In the genomic region with DNA sequence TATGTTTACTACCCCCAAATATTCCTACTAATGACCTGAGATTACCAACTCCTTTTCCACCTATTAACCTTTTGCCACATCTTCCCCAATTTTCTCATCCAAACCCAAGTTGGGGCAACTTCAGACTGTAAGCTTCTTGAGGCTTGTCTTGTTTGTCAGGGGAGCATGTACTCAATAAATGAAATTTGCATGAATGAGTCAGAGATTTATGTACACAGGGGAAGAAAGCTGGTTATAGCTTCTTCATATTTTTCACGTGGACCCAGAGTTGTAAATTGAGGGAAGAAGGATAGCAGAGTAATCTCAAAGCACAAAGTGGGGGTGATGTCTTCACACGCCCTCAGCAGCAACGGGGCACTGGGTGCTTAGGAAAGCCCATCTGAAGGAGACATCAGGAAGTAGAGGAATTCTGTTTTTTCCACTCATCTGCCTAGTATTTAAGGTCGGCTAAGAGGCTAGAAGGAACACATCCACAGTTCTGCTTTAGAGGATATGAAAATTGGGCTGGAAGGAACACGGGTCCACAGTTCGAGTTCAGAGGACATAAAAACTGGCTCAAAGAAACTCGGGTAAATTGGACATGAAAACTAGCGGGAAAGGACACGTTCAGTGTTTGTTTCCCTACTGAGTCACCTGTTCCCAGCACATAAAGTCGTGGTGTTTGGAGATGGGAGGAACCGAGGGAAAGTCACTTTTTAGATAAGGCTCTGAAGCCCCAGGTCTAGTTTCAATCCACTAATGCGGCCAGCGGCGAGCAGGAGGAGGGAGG, we compare ENCODE assay signal across 8 cellular contexts. TPM values are rescaled to one million over a fixed set of nuclear protein-coding genes. Genes with fewer than 3 reads are reported as not detected.
DNase-seq lines count a peak whose midpoint lies in the region; ATAC-seq and TF ChIP-seq lines count a peak whose summit lies in the region.

No MANE protein-coding gene starts in this region.

- peak in 2 of 3 donors; percentile 14 to 22 for DNase-seq in CD4-positive, CD25-positive, alpha-beta regulatory T cell
- DNase-seq in adrenal gland (no peak), GM10266 (ENCODE audit: extremely low spot score) (no peak), DMS 273 (lab: John Stamatoyannopoulos, UW; ENCODE audit: unreplicated experiment) (no peak), hypothalamus (lab: John Stamatoyannopoulos, UW) (no peak)

- H3K4me1 Mint-ChIP-seq in CD4-positive, CD25-positive, alpha-beta regulatory T cell = peaks cover 26 to 49% (median 31%) of the 10 kb centered on the region in 4 donors
- peaks cover 38% of the 10 kb centered on the region for H3K4me1 Mint-ChIP-seq in brain

- TF ChIP-seq POLR2A in adrenal gland (IDR thresholded peaks at IDR 0.05) = no peak

- peaks cover 26% of the 10 kb centered on the region for H3K4me1 ChIP-seq in CD4-positive, CD25-positive, alpha-beta regulatory T cell (ENCODE audit: control insufficient read depth, insufficient read depth, low read length, poor library complexity, severe bottlenecking)
- H3K4me1 ChIP-seq in muscle layer of colon (ENCODE audit: insufficient read depth, low read length) (no peaks in the 10 kb centered on the region), adrenal gland (replicated peaks in 1 of 2) (no peaks in the 10 kb centered on the region)

- TF ChIP-seq CTCF in brain (conservative IDR thresholded peaks at IDR 0.05) (no peak), adrenal gland (IDR thresholded peaks at IDR 0.05) (no peak), GM10266 (IDR thresholded peaks at IDR 0.05; ENCODE audit: control insufficient read depth, insufficient read depth, low read depth, missing control alignments) (no peak)

- H3K9ac ChIP-seq in muscle layer of colon (ENCODE audit: low read length) = no peak overlapping the region

- no peaks in the 10 kb centered on the region for H3K9me3 ChIP-seq in CD4-positive, CD25-positive, alpha-beta regulatory T cell (ENCODE audit: control insufficient read depth in 2 of 2, low read length in 2 of 2)
- H3K9me3 ChIP-seq in muscle layer of colon (ENCODE audit: low read length) (no peaks in the 10 kb centered on the region), adrenal gland (replicated peaks in 1 of 3) (no peaks in the 10 kb centered on the region)

- WGBS in adrenal gland, 4 donors = 10 to 26% (median 18%) methylated on average over 11 to 14 of the region's 14 CpGs

- H3K27ac Mint-ChIP-seq in CD4-positive, CD25-positive, alpha-beta regulatory T cell = peak overlapping the region; percentile 92 to 94 (median 92)
- peak overlapping the region in 1 of 5 experiments; percentile 82 for H3K27ac Mint-ChIP-seq in brain

- H3K9me3 Mint-ChIP-seq in CD4-positive, CD25-positive, alpha-beta regulatory T cell = no peaks in the 10 kb centered on the region
- no peaks in the 10 kb centered on the region for H3K9me3 Mint-ChIP-seq in brain

- peaks cover 21% of the 10 kb centered on the region for H3K36me3 Mint-ChIP-seq in CD4-positive, CD25-positive, alpha-beta regulatory T cell
- peaks cover 16% of the 10 kb centered on the region for H3K36me3 Mint-ChIP-seq in brain

- intact Hi-C loops in adrenal gland (cut with DNase I) = no loop called here

- no peak for ATAC-seq in CD4-positive, CD25-positive, alpha-beta regulatory T cell (ENCODE audit: low read depth in 2 of 2)
- ATAC-seq in HG03045 (IDR thresholded peaks at IDR 0.05; ENCODE audit: unreplicated experiment) = peak; percentile 4

- peak overlapping the region; percentile 67 for H3K27ac ChIP-seq in CD4-positive, CD25-positive, alpha-beta regulatory T cell (ENCODE audit: insufficient read depth, low read length, poor library complexity, severe bottlenecking)
- H3K27ac ChIP-seq in muscle layer of colon (ENCODE audit: low read depth, low read length) (no peak overlapping the region), adrenal gland (peak overlapping the region in 2 of 5 donors; percentile 8 to 56)

- no peaks in the 10 kb centered on the region for H3K27me3 ChIP-seq in CD4-positive, CD25-positive, alpha-beta regulatory T cell (ENCODE audit: control insufficient read depth, insufficient read depth, low read length)
- H3K27me3 ChIP-seq in muscle layer of colon (ENCODE audit: control insufficient read depth in 1 of 2, insufficient read depth in 2 of 2, low read length in 2 of 2) (no peaks in the 10 kb centered on the region), adrenal gland (no peaks in the 10 kb centered on the region)

- peak overlapping the region; percentile 92 to 97 (median 96) for H3K4me3 Mint-ChIP-seq in CD4-positive, CD25-positive, alpha-beta regulatory T cell
- H3K4me3 Mint-ChIP-seq in brain = peak overlapping the region; percentile 70 to 91 (median 82)

- peak overlapping the region; percentile 74 for H3K4me3 ChIP-seq in CD4-positive, CD25-positive, alpha-beta regulatory T cell (ENCODE audit: low read depth, low read length)
- H3K4me3 ChIP-seq in muscle layer of colon (ENCODE audit: low read depth in 1 of 2, low read length in 2 of 2) (peak overlapping the region; percentile 11 to 43), adrenal gland (peak overlapping the region in 2 of 4 donors; percentile 21 to 51)

- H3K27me3 Mint-ChIP-seq in CD4-positive, CD25-positive, alpha-beta regulatory T cell = no peaks in the 10 kb centered on the region
- peaks cover 4% of the 10 kb centered on the region for H3K27me3 Mint-ChIP-seq in brain

- H3K36me3 ChIP-seq in CD4-positive, CD25-positive, alpha-beta regulatory T cell (ENCODE audit: control insufficient read depth, insufficient read depth, low read length) = peaks cover 1% of the 10 kb centered on the region
- no peaks in the 10 kb centered on the region for H3K36me3 ChIP-seq in muscle layer of colon (ENCODE audit: insufficient read depth, low read length)
- H3K36me3 ChIP-seq in adrenal gland (replicated peaks in 1 of 2) = no peaks in the 10 kb centered on the region

RNA-seq across cellular contexts. Expression of a gene that starts 0.7 kb away (rescaled TPM):
- total RNA-seq in CD4-positive, CD25-positive, alpha-beta regulatory T cell = 74.3 TPM
- polyA plus RNA-seq in CD4-positive, CD25-positive, alpha-beta regulatory T cell = 10 to 100 TPM; 34.9 to 69.5 (median 44.0) TPM
- polyA plus RNA-seq in brain (ENCODE audit: insufficient read depth, low read depth, low replicate concordance) (3.0 TPM), adrenal gland (1 to 10 TPM; 2.5 to 6.7 (median 4.6) TPM)
- total RNA-seq in adrenal gland = 10 to 100 TPM in 4 of 8 donors, 1 to 10 TPM in 4; 3.3 to 21.6 (median 11.0) TPM

RNA-seq across cellular contexts. Expression of a gene that starts 52.9 kb away (rescaled TPM):
- 47.5 TPM for total RNA-seq in CD4-positive, CD25-positive, alpha-beta regulatory T cell
- 10 to 100 TPM; 16.6 to 25.3 (median 19.3) TPM for polyA plus RNA-seq in CD4-positive, CD25-positive, alpha-beta regulatory T cell
- polyA plus RNA-seq in brain (ENCODE audit: insufficient read depth, low read depth, low replicate concordance) = 9.7 TPM
- total RNA-seq in adrenal gland = 1 to 10 TPM in 7 of 8 donors, not detected in 1; 2.9 to 9.7 (median 8.3) TPM
- 10 to 100 TPM; 23.7 to 49.1 (median 44.6) TPM for polyA plus RNA-seq in adrenal gland

Comparison
In these comparisons a context has a peak if more than half of its experiments do, and no peak if none do; other contexts are left out.
1. DNase-seq: peak in CD4-positive, CD25-positive, alpha-beta regulatory T cell (2 of 3); none in adrenal gland (0 of 7), GM10266 (single experiment), DMS 273 (single experiment) and hypothalamus (0 of 51).